ENCODE assay signal across 14 cellular contexts in genomic region chr10:73876157-73876556, GRCh38. TPM values are rescaled to one million over a fixed set of nuclear protein-coding genes. Genes with fewer than 3 reads are reported as not detected.
DNase-seq lines count a peak whose midpoint lies in the region; ATAC-seq and TF ChIP-seq lines count a peak whose summit lies in the region.
"Had no signal": no experiment of that assay in that cellular context is flagged by ENCODE, and none has a peak within 500 bp of the region (broad histone marks: within the 10 kb centered on the region; RNA-seq: fewer than 3 reads in every experiment).

No MANE protein-coding gene starts in this region.

- H3K36me3 Mint-ChIP-seq in activated CD4-positive, alpha-beta T cell treated with anti-CD3 and anti-CD28 coated beads, Interleukin-2, amount 10 ng/mL, durations not matched to agents 24 days and 14 days (ENCODE audit: low read depth) = peaks cover 8% of the 10 kb centered on the region
- peaks cover 12% of the 10 kb centered on the region for H3K36me3 Mint-ChIP-seq in activated B cell treated with CpG ODN at 0.5 μM for 24 hours (ENCODE audit: low read depth)
- peaks cover 19% of the 10 kb centered on the region for H3K36me3 Mint-ChIP-seq in activated CD4-positive, alpha-beta memory T cell treated with anti-CD3 and anti-CD28 coated beads, Interleukin-2, amount 10 ng/mL, durations not matched to agents 7 days and 5 days (ENCODE audit: low read depth)

- peak overlapping the region; percentile 38 for H3K27ac Mint-ChIP-seq in activated CD4-positive, alpha-beta T cell treated with anti-CD3 and anti-CD28 coated beads, Interleukin-2, amount 10 ng/mL, durations not matched to agents 24 days and 14 days
- no peak overlapping the region for H3K27ac Mint-ChIP-seq in activated B cell treated with CpG ODN at 0.5 μM for 24 hours
- H3K27ac Mint-ChIP-seq in activated CD4-positive, alpha-beta memory T cell treated with anti-CD3 and anti-CD28 coated beads, Interleukin-2, amount 10 ng/mL, durations not matched to agents 7 days and 5 days = no peak overlapping the region

- no peak for DNase-seq in activated CD4-positive, alpha-beta T cell treated with anti-CD3 and anti-CD28 coated beads, Interleukin-2, amount 10 ng/mL, durations not matched to agents 24 days and 14 days
- DNase-seq in activated CD4-positive, alpha-beta T cell treated with anti-CD3 and anti-CD28 coated beads, Interleukin-2, amount 50 U/mL, for 4 hours = no peak
- DNase-seq in activated B cell treated with CpG ODN at 0.5 μM for 24 hours = no peak
- no peak for DNase-seq in left lung
- DNase-seq in amniotic stem cell (lab: John Stamatoyannopoulos, UW) = no peak
- DNase-seq in activated CD4-positive, alpha-beta memory T cell treated with anti-CD3 and anti-CD28 coated beads, Interleukin-2, amount 10 ng/mL, durations not matched to agents 7 days and 5 days = no peak
- no peak for DNase-seq in NAMALWA (ENCODE audit: low spot score)
- DNase-seq: activated CD4-positive, alpha-beta memory T cell treated with anti-CD3 and anti-CD28 coated beads for 36 hours; activated naive CD4-positive, alpha-beta T cell; cerebellar nuclear complex; NCI-H524; RPMI8226 had no signal

- TF ChIP-seq CTCF in activated B cell treated with CpG ODN at 0.5 μM for 24 hours (IDR thresholded peaks at IDR 0.05) (no peak), left lung (IDR thresholded peaks at IDR 0.05) (no peak)

- CTCF ChIA-PET in activated B cell treated with CpG ODN at 0.5 μM for 24 hours (lab: Charles Lee) = interaction anchor here (1.0 to 2.2 kb wide), 2 partner anchors 12 to 27 kb away, joined by 3 to 12 read pairs; no protein-coding TSS in a partner anchor
- CTCF ChIA-PET in activated CD4-positive, alpha-beta memory T cell treated with anti-CD3 and anti-CD28 coated beads, Interleukin-2, amount 10 ng/mL, durations not matched to agents 7 days and 5 days (lab: Charles Lee) = interaction anchor here (16.3 kb wide), 1 partner anchor 27 kb away, joined by 350 read pairs; no protein-coding TSS in a partner anchor

- H3K27me3 ChIP-seq in left lung (no peaks in the 10 kb centered on the region), stomach smooth muscle (ENCODE audit: control insufficient read depth in 1 of 2, insufficient read depth in 2 of 2, low read length in 2 of 2) (no peaks in the 10 kb centered on the region)

- no peaks in the 10 kb centered on the region for H3K36me3 ChIP-seq in left lung
- H3K36me3 ChIP-seq in stomach smooth muscle (ENCODE audit: control insufficient read depth in 2 of 2, insufficient read depth in 2 of 2, low read length in 2 of 2) = peaks cover 4 to 7% of the 10 kb centered on the region in 2 donors

- intact Hi-C loops in activated CD4-positive, alpha-beta T cell treated with anti-CD3 and anti-CD28 coated beads, Interleukin-2, amount 10 ng/mL, durations not matched to agents 24 days and 14 days (cut with micrococcal nuclease) = loop anchor here (5.0 kb wide), 1 partner anchor 104 kb away; a partner anchor contains a TSS
- intact Hi-C loops in activated B cell treated with CpG ODN at 0.5 μM for 24 hours (cut with micrococcal nuclease) = loop anchor here (10.0 kb wide), 1 partner anchor 949 kb away; the partner anchor contains the start of gene KAT6B
- intact Hi-C loops in left lung (cut with DNase I) = no loop called here

- H3K9me3 ChIP-seq in left lung (no peaks in the 10 kb centered on the region), stomach smooth muscle (ENCODE audit: control insufficient read depth in 2 of 2, low read length in 2 of 2) (no peaks in the 10 kb centered on the region)
- H3K9me3 ChIP-seq: A549 had no signal

- H3K4me1 ChIP-seq in left lung (peaks cover 18 to 54% of the 10 kb centered on the region in 2 donors), stomach smooth muscle (ENCODE audit: control insufficient read depth, insufficient read depth, low read length) (peaks cover 37% of the 10 kb centered on the region)

- H3K4me3 Mint-ChIP-seq in activated CD4-positive, alpha-beta T cell treated with anti-CD3 and anti-CD28 coated beads, Interleukin-2, amount 10 ng/mL, durations not matched to agents 24 days and 14 days = no peak overlapping the region
- peak overlapping the region; percentile 41 for H3K4me3 Mint-ChIP-seq in activated B cell treated with CpG ODN at 0.5 μM for 24 hours
- no peak overlapping the region for H3K4me3 Mint-ChIP-seq in activated CD4-positive, alpha-beta memory T cell treated with anti-CD3 and anti-CD28 coated beads, Interleukin-2, amount 10 ng/mL, durations not matched to agents 7 days and 5 days
- H3K4me3 Mint-ChIP-seq: activated CD4-positive, alpha-beta memory T cell treated with anti-CD3 and anti-CD28 coated beads for 36 hours had no signal

- H3K27ac ChIP-seq in left lung (peak overlapping the region in 1 of 2 donors; percentile 47), stomach smooth muscle (ENCODE audit: low read length) (peak overlapping the region; percentile 41)

- ATAC-seq in activated B cell treated with CpG ODN at 0.5 μM for 24 hours (ENCODE audit: low read depth) (no peak), left lung (peak; percentile 3)
- ATAC-seq: A549 had no signal

- H3K9ac ChIP-seq in stomach smooth muscle (ENCODE audit: low read length in 2 of 2) = no peak overlapping the region

- no peak overlapping the region for H3K4me3 ChIP-seq in left lung
- no peak overlapping the region for H3K4me3 ChIP-seq in stomach smooth muscle (ENCODE audit: low read length in 2 of 2)
- H3K4me3 ChIP-seq: A549 had no signal

- peaks cover 2% of the 10 kb centered on the region for H3K27me3 Mint-ChIP-seq in activated CD4-positive, alpha-beta T cell treated with anti-CD3 and anti-CD28 coated beads, Interleukin-2, amount 10 ng/mL, durations not matched to agents 24 days and 14 days
- H3K27me3 Mint-ChIP-seq in activated B cell treated with CpG ODN at 0.5 μM for 24 hours = no peaks in the 10 kb centered on the region
- peaks cover 5% of the 10 kb centered on the region for H3K27me3 Mint-ChIP-seq in activated CD4-positive, alpha-beta memory T cell treated with anti-CD3 and anti-CD28 coated beads, Interleukin-2, amount 10 ng/mL, durations not matched to agents 7 days and 5 days
- H3K27me3 Mint-ChIP-seq: activated CD4-positive, alpha-beta memory T cell treated with anti-CD3 and anti-CD28 coated beads for 36 hours had no signal

- POLR2A ChIA-PET in activated B cell treated with CpG ODN at 0.5 μM for 24 hours (lab: Charles Lee) = interaction anchor here (2.3 kb wide), 1 partner anchor 27 kb away, joined by 14 read pairs; no protein-coding TSS in a partner anchor
- POLR2A ChIA-PET in activated CD4-positive, alpha-beta memory T cell treated with anti-CD3 and anti-CD28 coated beads, Interleukin-2, amount 10 ng/mL, durations not matched to agents 7 days and 5 days (lab: Charles Lee) = interaction anchor here (1.0 to 1.8 kb wide), 4 partner anchors 10 to 65 kb away, joined by 3 to 6 read pairs (median 4); no protein-coding TSS in a partner anchor

- H3K9me3 Mint-ChIP-seq in activated CD4-positive, alpha-beta T cell treated with anti-CD3 and anti-CD28 coated beads, Interleukin-2, amount 10 ng/mL, durations not matched to agents 24 days and 14 days = no peaks in the 10 kb centered on the region
- H3K9me3 Mint-ChIP-seq in activated B cell treated with CpG ODN at 0.5 μM for 24 hours = no peaks in the 10 kb centered on the region
- H3K9me3 Mint-ChIP-seq in activated CD4-positive, alpha-beta memory T cell treated with anti-CD3 and anti-CD28 coated beads, Interleukin-2, amount 10 ng/mL, durations not matched to agents 7 days and 5 days = no peaks in the 10 kb centered on the region
- H3K9me3 Mint-ChIP-seq: activated CD4-positive, alpha-beta memory T cell treated with anti-CD3 and anti-CD28 coated beads for 36 hours had no signal

- peaks cover 49% of the 10 kb centered on the region for H3K4me1 Mint-ChIP-seq in activated CD4-positive, alpha-beta T cell treated with anti-CD3 and anti-CD28 coated beads, Interleukin-2, amount 10 ng/mL, durations not matched to agents 24 days and 14 days
- peaks cover 39% of the 10 kb centered on the region for H3K4me1 Mint-ChIP-seq in activated B cell treated with CpG ODN at 0.5 μM for 24 hours
- H3K4me1 Mint-ChIP-seq in activated CD4-positive, alpha-beta memory T cell treated with anti-CD3 and anti-CD28 coated beads, Interleukin-2, amount 10 ng/mL, durations not matched to agents 7 days and 5 days = peaks cover 57% of the 10 kb centered on the region

RNA-seq across cellular contexts. Expression of gene CAMK2G, which starts 1.8 kb away (rescaled TPM):
- total RNA-seq in activated CD4-positive, alpha-beta T cell treated with anti-CD3 and anti-CD28 coated beads, Interleukin-2, amount 10 ng/mL, durations not matched to agents 24 days and 14 days = 20.2 and 22.1 TPM in 2 replicates
- total RNA-seq in activated B cell treated with CpG ODN at 0.5 μM for 24 hours = 17.8 and 19.9 TPM in 2 replicates
- 10 to 100 TPM; 28.9 to 36.6 TPM for total RNA-seq in left lung
- 10 to 100 TPM; 46.4 to 48.5 TPM for total RNA-seq in activated CD4-positive, alpha-beta memory T cell treated with anti-CD3 and anti-CD28 coated beads, Interleukin-2, amount 10 ng/mL, durations not matched to agents 7 days and 5 days

RNA-seq across cellular contexts. Expression of gene PLAU, which starts 34.8 kb away (rescaled TPM):
- 0.57 and 0.72 TPM in 2 replicates for total RNA-seq in activated CD4-positive, alpha-beta T cell treated with anti-CD3 and anti-CD28 coated beads, Interleukin-2, amount 10 ng/mL, durations not matched to agents 24 days and 14 days
- 0.10 TPM in 1 of 2 replicates, not detected in the other for total RNA-seq in activated B cell treated with CpG ODN at 0.5 μM for 24 hours
- 10 to 100 TPM; 26.6 to 29.0 TPM for total RNA-seq in left lung
- 1 to 10 TPM; 3.0 to 5.3 TPM for total RNA-seq in activated CD4-positive, alpha-beta memory T cell treated with anti-CD3 and anti-CD28 coated beads, Interleukin-2, amount 10 ng/mL, durations not matched to agents 7 days and 5 days

Comparison
In these comparisons a context has a peak if more than half of its experiments do, and no peak if none do; other contexts are left out.
1. RNA of gene PLAU, which starts 34.8 kb away (total RNA-seq): 26.6 to 29.0 TPM in left lung; 3.0 to 5.3 TPM in activated CD4-positive, alpha-beta memory T cell treated with anti-CD3 and anti-CD28 coated beads, Interleukin-2, amount 10 ng/mL, durations not matched to agents 7 days and 5 days, 0.57 to 0.72 TPM in activated CD4-positive, alpha-beta T cell treated with anti-CD3 and anti-CD28 coated beads, Interleukin-2, amount 10 ng/mL, durations not matched to agents 24 days and 14 days and 0.10 TPM in activated B cell treated with CpG ODN at 0.5 μM for 24 hours; every median in the first group is over 4 times any median in the second.
2. intact Hi-C loops: an anchor here in activated CD4-positive, alpha-beta T cell treated with anti-CD3 and anti-CD28 coated beads, Interleukin-2, amount 10 ng/mL, durations not matched to agents 24 days and 14 days (5.0 kb wide) and activated B cell treated with CpG ODN at 0.5 μM for 24 hours (10.0 kb wide); none called in left lung.